27 cellular contexts compared by ENCODE assay signal in the genomic region with DNA sequence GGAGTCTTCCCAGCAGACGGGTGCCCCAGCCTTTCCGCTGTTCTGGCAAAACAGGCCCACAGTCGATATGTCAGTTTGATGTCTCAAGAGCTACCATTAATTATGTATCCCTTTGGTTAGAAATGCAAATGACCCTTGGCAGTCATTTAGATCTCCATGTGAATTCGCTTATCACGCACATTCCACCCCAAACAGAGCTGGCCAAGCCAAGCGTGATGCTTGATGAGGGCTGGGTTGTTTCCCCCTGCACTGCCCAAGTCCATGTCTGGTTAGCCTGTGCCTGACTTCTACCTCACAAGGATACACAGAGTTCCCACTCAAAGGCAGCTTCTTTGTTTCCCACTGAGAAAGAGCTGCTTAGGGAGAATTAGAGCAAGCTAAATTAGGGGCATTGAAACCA.
"Had no signal": no experiment of that assay in that cellular context is flagged by ENCODE, and none has a peak within 500 bp of the region (broad histone marks: within the 10 kb centered on the region; RNA-seq: fewer than 3 reads in every experiment).

No MANE protein-coding gene starts in this region.

- H3K27ac Mint-ChIP-seq: activated CD4-positive, alpha-beta T cell treated with anti-CD3 and anti-CD28 coated beads, Interleukin-2, amount 10 ng/mL, durations not matched to agents 7 days and 5 days; activated CD8-positive, alpha-beta T cell treated with anti-CD3 and anti-CD28 coated beads, Interleukin-2, amount 10 ng/mL, durations not matched to agents 7 days and 5 days; activated naive CD4-positive, alpha-beta T cell treated with anti-CD3 and anti-CD28 coated beads for 36 hours; activated naive CD8-positive, alpha-beta T cell; activated naive CD8-positive, alpha-beta T cell treated with anti-CD3 and anti-CD28 coated beads, Interleukin-2, amount 50 U/mL, for 24 hours; activated T-helper 1 cell treated with anti-CD3 and anti-CD28 coated beads, Interleukin-12 subunit alpha, Interleukin-12 subunit beta, Interleukin-2, Interleukin-4 antibody, amounts not matched to agents 30 ng/mL and 10 ng/mL and 1 ng/mL, durations not matched to agents 14 hours and 24 hours and 36 hours had no signal

- DNase-seq: activated CD4-positive, alpha-beta T cell treated with anti-CD3 and anti-CD28 coated beads for 1 hour; activated CD4-positive, alpha-beta T cell treated with anti-CD3 and anti-CD28 coated beads, Interleukin-2, amount 10 ng/mL, durations not matched to agents 7 days and 5 days; activated CD4-positive, alpha-beta T cell treated with anti-CD3 and anti-CD28 coated beads, Interleukin-2, amount 50 U/mL, for 48 hours; activated CD4-positive, CD25-positive, alpha-beta regulatory T cell; activated gamma-delta T cell treated with Interleukin-2 at 50 U/mL for 16 hours; activated naive CD4-positive, alpha-beta T cell treated with anti-CD3 and anti-CD28 coated beads for 36 hours; activated naive CD8-positive, alpha-beta T cell treated with anti-CD3 and anti-CD28 coated beads, Interleukin-2, amount 50 U/mL, for 24 hours; activated T-cell treated with anti-CD3 and anti-CD28 coated beads for 4 hours; activated T-cell treated with anti-CD3 and anti-CD28 coated beads, Interleukin-2, amount 50 U/mL, for 4 hours; Kasumi-1; KG1; MG63; NCI-H1048; NCI-H1694; NCI-H1930; NCI-H2081 treated with DMSO at 0.1 percent for 48 hours; NCI-H226; NCI-H446 treated with DMSO at 0.1 percent for 48 hours; NCI-H524; SHP77; SJCRH30; T1000; WERI-Rb-1 had no signal

- H3K4me3 Mint-ChIP-seq: activated CD4-positive, alpha-beta T cell treated with anti-CD3 and anti-CD28 coated beads, Interleukin-2, amount 10 ng/mL, durations not matched to agents 7 days and 5 days; activated CD8-positive, alpha-beta T cell treated with anti-CD3 and anti-CD28 coated beads, Interleukin-2, amount 10 ng/mL, durations not matched to agents 7 days and 5 days; activated naive CD4-positive, alpha-beta T cell treated with anti-CD3 and anti-CD28 coated beads for 36 hours; activated naive CD8-positive, alpha-beta T cell; activated naive CD8-positive, alpha-beta T cell treated with anti-CD3 and anti-CD28 coated beads, Interleukin-2, amount 50 U/mL, for 24 hours; activated T-cell treated with anti-CD3 and anti-CD28 coated beads, Interleukin-2, amount 50 U/mL, for 4 hours; activated T-helper 1 cell treated with anti-CD3 and anti-CD28 coated beads, Interleukin-12 subunit alpha, Interleukin-12 subunit beta, Interleukin-2, Interleukin-4 antibody, amounts not matched to agents 30 ng/mL and 10 ng/mL and 1 ng/mL, durations not matched to agents 14 hours and 24 hours and 36 hours had no signal

- H3K9me3 Mint-ChIP-seq: activated CD4-positive, alpha-beta T cell treated with anti-CD3 and anti-CD28 coated beads, Interleukin-2, amount 10 ng/mL, durations not matched to agents 7 days and 5 days; activated naive CD4-positive, alpha-beta T cell treated with anti-CD3 and anti-CD28 coated beads for 36 hours; activated naive CD8-positive, alpha-beta T cell treated with anti-CD3 and anti-CD28 coated beads, Interleukin-2, amount 50 U/mL, for 24 hours; activated T-cell treated with anti-CD3 and anti-CD28 coated beads, Interleukin-2, amount 50 U/mL, for 4 hours; activated T-helper 1 cell treated with anti-CD3 and anti-CD28 coated beads, Interleukin-12 subunit alpha, Interleukin-12 subunit beta, Interleukin-2, Interleukin-4 antibody, amounts not matched to agents 30 ng/mL and 10 ng/mL and 1 ng/mL, durations not matched to agents 14 hours and 24 hours and 36 hours had no signal

- H3K36me3 Mint-ChIP-seq: activated naive CD8-positive, alpha-beta T cell had no signal

- ATAC-seq: activated CD8-positive, alpha-beta T cell treated with anti-CD3 and anti-CD28 coated beads, Interleukin-2, amount 10 ng/mL, durations not matched to agents 7 days and 5 days; activated naive CD8-positive, alpha-beta T cell treated with anti-CD3 and anti-CD28 coated beads, Interleukin-2, amount 50 U/mL, for 24 hours; activated T-cell treated with anti-CD3 and anti-CD28 coated beads, Interleukin-2, amount 50 U/mL, for 4 hours; Panc1 had no signal

- H3K4me1 Mint-ChIP-seq: activated CD4-positive, alpha-beta T cell treated with anti-CD3 and anti-CD28 coated beads, Interleukin-2, amount 10 ng/mL, durations not matched to agents 7 days and 5 days; activated naive CD8-positive, alpha-beta T cell treated with anti-CD3 and anti-CD28 coated beads, Interleukin-2, amount 50 U/mL, for 24 hours had no signal
